In genomic region chr7:132607656-132608055, GRCh38 we compare ENCODE assay signal across 2 cellular contexts.
TF ChIP-seq lines count a peak whose summit lies in the region.

No MANE protein-coding gene starts in this region.

TF ChIP-seq in HepG2, 621 proteins besides CTCF, POLR2A, EP300 and RAD21:
- no peak for TF ChIP-seq CEBPB (IDR thresholded peaks at IDR 0.05; ENCODE audit: borderline replicate concordance, low read depth, low read length)
- peak; percentile 86 for TF ChIP-seq CREB1 (IDR thresholded peaks at IDR 0.05)
- TF ChIP-seq CREB1 (CRISPR knock-in tag; IDR thresholded peaks at IDR 0.05): no peak
- no peak for TF ChIP-seq ZNF10 (CRISPR knock-in tag; IDR thresholded peaks at IDR 0.05; ENCODE audit: borderline replicate concordance, low read depth)
- TF ChIP-seq PPARG (CRISPR knock-in tag; conservative IDR thresholded peaks at IDR 0.05): no peak

TF ChIP-seq in H1, 55 proteins besides CTCF, POLR2A, EP300 and RAD21:
- no peak for TF ChIP-seq SIRT6 (IDR thresholded peaks at IDR 0.05; ENCODE audit: low read length)
- TF ChIP-seq KDM1A (IDR thresholded peaks at IDR 0.05; ENCODE audit: borderline replicate concordance, low read length): no peak
- TF ChIP-seq SP1 (IDR thresholded peaks at IDR 0.05; ENCODE audit: low read depth, low read length): no peak
- TF ChIP-seq POLR2AphosphoS5 (IDR thresholded peaks at IDR 0.05; ENCODE audit: low read depth, low read length): no peak
- TF ChIP-seq SIN3A (conservative IDR thresholded peaks at IDR 0.05 in 1 of 2, IDR thresholded peaks at IDR 0.05 in 1 of 2; ENCODE audit: low read depth in 1 of 2, low read length in 2 of 2): no peak
- no peak for TF ChIP-seq RNF2 (IDR thresholded peaks at IDR 0.05; ENCODE audit: borderline replicate concordance, low read depth, low read length, missing control alignments, poor library complexity, severe bottlenecking)
- TF ChIP-seq TEAD4 (IDR thresholded peaks at IDR 0.05; ENCODE audit: low read depth, low read length): no peak
- TF ChIP-seq PHF8 (conservative IDR thresholded peaks at IDR 0.05; ENCODE audit: low read depth, low read length): no peak
- TF ChIP-seq FOSL1 (IDR thresholded peaks at IDR 0.05; ENCODE audit: insufficient read depth, low read depth, low read length): no peak
- no peak for TF ChIP-seq EZH2 (IDR thresholded peaks at IDR 0.05; ENCODE audit: low read depth, low read length, severe bottlenecking)
- no peak for TF ChIP-seq EGR1 (IDR thresholded peaks at IDR 0.05; ENCODE audit: borderline replicate concordance, low read depth, low read length)
- TF ChIP-seq ATF2 (IDR thresholded peaks at IDR 0.05; ENCODE audit: low read length): no peak
